8 cellular contexts compared by ENCODE assay signal in the genomic region with DNA sequence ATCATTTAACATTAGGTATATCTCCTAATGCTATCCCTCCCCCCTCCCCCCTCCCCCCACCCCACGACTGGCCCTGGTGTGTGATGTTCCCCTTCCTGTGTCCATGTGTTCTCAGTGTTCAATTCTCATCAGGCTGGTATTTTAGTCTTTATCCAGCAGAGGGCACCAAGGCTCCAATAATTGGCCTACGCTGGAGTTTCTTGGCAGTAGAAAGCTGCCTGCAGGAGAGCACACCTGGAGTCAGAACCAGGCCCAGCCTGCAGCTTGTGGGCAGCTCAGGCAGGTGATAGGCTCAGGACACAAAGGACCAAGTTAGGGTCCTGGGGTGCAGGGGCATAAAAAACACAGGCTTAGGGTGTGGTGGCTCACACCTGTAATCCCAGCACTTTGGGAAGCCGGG. TPM values are rescaled to one million over a fixed set of nuclear protein-coding genes. Genes with fewer than 3 reads are reported as not detected.
DNase-seq lines count a peak whose midpoint lies in the region; ATAC-seq and TF ChIP-seq lines count a peak whose summit lies in the region.
"Not testable (repeated sequence)": the region's sequence is repeated elsewhere in the genome, so short reads cannot be mapped to it uniquely, and the experiment has no call there.

No MANE protein-coding gene starts in this region.

- not testable (repeated sequence) for TF ChIP-seq POLR2A in sigmoid colon (IDR thresholded peaks at IDR 0.05)

- CTCF ChIA-PET in AG04450 (lab: Charles Lee) (interaction anchor here (0.6 to 7.9 kb wide), 27 partner anchors 9 to 379 kb away, joined by 3 to 175 read pairs (median 4); no protein-coding TSS in a partner anchor), Panc1 (lab: Charles Lee) (interaction anchor here (0.5 to 3.6 kb wide), 11 partner anchors 9 to 357 kb away, joined by 3 to 49 read pairs (median 4); no protein-coding TSS in a partner anchor)

- not testable (repeated sequence) for H3K9me3 ChIP-seq in AG04450 (ENCODE audit: control insufficient read depth, insufficient read depth, low read length); Panc1 (ENCODE audit: control insufficient read depth, insufficient read depth, low read depth, low read length); sigmoid colon

- not testable (repeated sequence) for BruUV-seq in Panc1 (replicated peaks; lab: Mats Ljungman, UMichigan)

- intact Hi-C loops in Panc1 (cut with micrococcal nuclease; ENCODE audit: unreplicated experiment), result loop anchor here (1.0 to 5.0 kb wide), 5 partner anchors 64 to 313 kb away; no protein-coding TSS in a partner anchor
- intact Hi-C loops in sigmoid colon (cut with DNase I), result loop anchor here (1.0 kb wide), 1 partner anchor 65 kb away; no protein-coding TSS in a partner anchor

- not testable (repeated sequence) for H3K4me3 ChIP-seq in AG04450 (ENCODE audit: low read depth, low read length); Panc1 (ENCODE audit: low read depth in 2 of 2, low read length in 2 of 2); sigmoid colon

- H3K4me1 ChIP-seq in Panc1 (ENCODE audit: control insufficient read depth, insufficient read depth, low read length); sigmoid colon: not testable (repeated sequence)

- DNase-seq in AG04450 (ENCODE audit: low read depth, low spot score) (peak; percentile 27), GM13977 (ENCODE audit: low spot score) (peak; percentile 66), NCI-H1092 treated with DMSO at 0.1 percent for 48 hours (lab: John Stamatoyannopoulos, UW) (peak; percentile 85), Panc1 (ENCODE audit: low read depth, low spot score) (peak; percentile 27), iris pigment epithelial cell (ENCODE audit: low read depth) (peak; percentile 61), sigmoid colon (peak; percentile 72)
- peak; percentile 59 for DNase-seq in activated CD8-positive, alpha-beta memory T cell treated with anti-CD3 and anti-CD28 coated beads for 24 hours
- DNase-seq in effector CD4-positive, alpha-beta T cell, result peak; percentile 21

- H3K27me3 ChIP-seq in AG04450 (ENCODE audit: control insufficient read depth, insufficient read depth, low read length), result peaks cover 34% of the 10 kb centered on the region
- H3K27me3 ChIP-seq in Panc1 (ENCODE audit: control insufficient read depth, insufficient read depth, low read length); sigmoid colon: not testable (repeated sequence)

- WGBS in sigmoid colon, 2 donors, result 29 to 32% methylated on average over 3 of the region's 3 CpGs

- not testable (repeated sequence) for H3K27ac ChIP-seq in AG04450 (ENCODE audit: low read depth, low read length); Panc1 (ENCODE audit: low read length); sigmoid colon

- TF ChIP-seq CTCF in AG04450 (IDR thresholded peaks at IDR 0.05; ENCODE audit: low read depth, low read length) (peak; percentile 65), GM13977 (IDR thresholded peaks at IDR 0.05; ENCODE audit: extremely low read depth, insufficient read depth, missing control alignments) (peak; percentile 52), Panc1 (IDR thresholded peaks at IDR 0.05) (peak; percentile 81), sigmoid colon (IDR thresholded peaks at IDR 0.05) (peak; percentile 58 to 67 (median 60))

- in situ Hi-C loops in GM13977 (cut with MboI; ENCODE audit: low pct_unique_long_range_greater_than_20kb, low sequenced_read_pairs, unreplicated experiment); Panc1 (cut with HindIII; ENCODE audit: low pct_unique_long_range_greater_than_20kb, low sequenced_read_pairs): not testable (repeated sequence)

- peak; percentile 88 for ATAC-seq in Panc1

- not testable (repeated sequence) for H3K36me3 ChIP-seq in Panc1 (ENCODE audit: control insufficient read depth, insufficient read depth, low read length); sigmoid colon

- POLR2A ChIA-PET in AG04450 (lab: Yijun Ruan, JAX) (interaction anchor here (1.4 kb wide), 1 partner anchor 37 kb away, joined by 5 read pairs; no protein-coding TSS in a partner anchor), Panc1 (lab: Charles Lee) (interaction anchor here (0.6 kb wide), 1 partner anchor 13 kb away, joined by 3 read pairs; no protein-coding TSS in a partner anchor)

- not testable (repeated sequence) for TF ChIP-seq EP300 in sigmoid colon (IDR thresholded peaks at IDR 0.05)

RNA-seq across cellular contexts. Expression of a gene that starts 49.2 kb away (rescaled TPM):
- polyA plus RNA-seq in AG04450 (2011; rRNA removed) (28.8 and 36.5 TPM in 2 replicates), sigmoid colon (10 to 100 TPM; 16.2 to 24.6 (median 23.4) TPM)
- 26.7 and 30.7 TPM in 2 replicates for polyA minus RNA-seq in AG04450 (2011; rRNA and poly(A)+ RNA removed)
- total RNA-seq in Panc1 (2021; ENCODE audit: unreplicated experiment) (31.4 TPM), sigmoid colon (10 to 100 TPM; 12.8 to 20.8 (median 20.4) TPM)
- 44.7 TPM for polyA plus RNA-seq in Panc1 (2012; ENCODE audit: insufficient read length)

Comparison
In these comparisons a context has a peak if more than half of its experiments do, and no peak if none do; other contexts are left out.
1. DNase-seq: peak in every context shown above with its lines; median percentile 85 in NCI-H1092 treated with DMSO at 0.1 percent for 48 hours; 72 in sigmoid colon; 66 in GM13977; 61 in iris pigment epithelial cell; 59 in activated CD8-positive, alpha-beta memory T cell treated with anti-CD3 and anti-CD28 coated beads for 24 hours; 27 in AG04450; 27 in Panc1; 21 in effector CD4-positive, alpha-beta T cell.